In genomic region chr2:168816369-168816768, GRCh38 we compare ENCODE assay signal across 13 cellular contexts. TPM values are rescaled to one million over a fixed set of nuclear protein-coding genes. Genes with fewer than 3 reads are reported as not detected.
A peak's percentile ranks its signal among the peaks of the same experiment; 100 is the strongest.
DNase-seq lines count a peak whose midpoint lies in the region; ATAC-seq and TF ChIP-seq lines count a peak whose summit lies in the region.
"Had no signal": no experiment of that assay in that cellular context is flagged by ENCODE, and none has a peak within 500 bp of the region (broad histone marks: within the 10 kb centered on the region; RNA-seq: fewer than 3 reads in every experiment).

No MANE protein-coding gene starts in this region.

- H3K36me3 ChIP-seq in SK-N-SH (replicated peaks in 1 of 2; ENCODE audit: control insufficient read depth in 1 of 2, insufficient read depth in 2 of 2, low read length in 1 of 2) = no peaks in the 10 kb centered on the region
- no peaks in the 10 kb centered on the region for H3K36me3 ChIP-seq in CD4-positive, alpha-beta memory T cell (ENCODE audit: insufficient read depth, low read length)

- 58% methylated on average over 3 of the region's 3 CpGs for WGBS in SK-N-SH (ENCODE audit: low lambda C conversion rate)

- no peak for TF ChIP-seq RAD21 in SK-N-SH (IDR thresholded peaks at IDR 0.05; ENCODE audit: low read length)

- H3K4me2 ChIP-seq in SK-N-SH = no peak overlapping the region

- no peak for TF ChIP-seq EP300 in SK-N-SH (IDR thresholded peaks at IDR 0.05; ENCODE audit: borderline replicate concordance in 1 of 2, low read depth in 1 of 2, low read length in 1 of 2)

- H2AFZ ChIP-seq in SK-N-SH (ENCODE audit: low read depth) = 0 out of 2 replicates have a peak overlapping the region, but pooled peaks have one; percentile 35

- H3K9me3 ChIP-seq in SK-N-SH = no peaks in the 10 kb centered on the region
- H3K9me3 ChIP-seq in CD4-positive, alpha-beta memory T cell (ENCODE audit: control insufficient read depth in 1 of 2, low read length in 2 of 2) = no peaks in the 10 kb centered on the region

- intact Hi-C loops in CD4-positive, alpha-beta memory T cell (cut with micrococcal nuclease) = no loop called here

- no peaks in the 10 kb centered on the region for H3K4me1 Mint-ChIP-seq in CD4-positive, alpha-beta memory T cell
- H3K4me1 Mint-ChIP-seq: activated CD4-positive, alpha-beta T cell treated with anti-CD3 and anti-CD28 coated beads, Interleukin-2, amount 10 ng/mL, durations not matched to agents 24 days and 14 days; activated naive CD4-positive, alpha-beta T cell treated with anti-CD3 and anti-CD28 coated beads, Interleukin-2, amount 10 ng/mL, durations not matched to agents 7 days and 5 days had no signal

- CTCF ChIA-PET in SK-N-SH (lab: Yijun Ruan, JAX) = no interaction called here
- CTCF ChIA-PET in CD4-positive, alpha-beta memory T cell (lab: Charles Lee; ENCODE audit: partially characterized antibody) = no interaction called here

- no peak overlapping the region for H3K27ac Mint-ChIP-seq in CD4-positive, alpha-beta memory T cell
- H3K27ac Mint-ChIP-seq: activated CD4-positive, alpha-beta T cell treated with anti-CD3 and anti-CD28 coated beads, Interleukin-2, amount 10 ng/mL, durations not matched to agents 24 days and 14 days; activated naive CD4-positive, alpha-beta T cell treated with anti-CD3 and anti-CD28 coated beads, Interleukin-2, amount 10 ng/mL, durations not matched to agents 7 days and 5 days had no signal

- peaks cover 0 to 1% of the 10 kb centered on the region in 2 donors for H3K27me3 Mint-ChIP-seq in CD4-positive, alpha-beta memory T cell

- POLR2A ChIA-PET in SK-N-SH (lab: Yijun Ruan, JAX) = no interaction called here
- POLR2A ChIA-PET in CD4-positive, alpha-beta memory T cell (lab: Charles Lee; ENCODE audit: partially characterized antibody) = no interaction called here

- H3K9ac ChIP-seq in SK-N-SH = no peak overlapping the region

- no peak overlapping the region for H3K4me3 Mint-ChIP-seq in CD4-positive, alpha-beta memory T cell
- H3K4me3 Mint-ChIP-seq: activated CD4-positive, alpha-beta T cell treated with anti-CD3 and anti-CD28 coated beads, Interleukin-2, amount 10 ng/mL, durations not matched to agents 24 days and 14 days; activated naive CD4-positive, alpha-beta T cell treated with anti-CD3 and anti-CD28 coated beads, Interleukin-2, amount 10 ng/mL, durations not matched to agents 7 days and 5 days had no signal

- H3F3A ChIP-seq in SK-N-SH (replicated peaks; ENCODE audit: insufficient read depth) = no peaks in the 10 kb centered on the region

- no peaks in the 10 kb centered on the region for H3K36me3 Mint-ChIP-seq in CD4-positive, alpha-beta memory T cell
- H3K36me3 Mint-ChIP-seq: activated naive CD4-positive, alpha-beta T cell treated with anti-CD3 and anti-CD28 coated beads, Interleukin-2, amount 10 ng/mL, durations not matched to agents 7 days and 5 days had no signal

- no peaks in the 10 kb centered on the region for H3K9me3 Mint-ChIP-seq in CD4-positive, alpha-beta memory T cell
- H3K9me3 Mint-ChIP-seq: activated CD4-positive, alpha-beta T cell treated with anti-CD3 and anti-CD28 coated beads, Interleukin-2, amount 10 ng/mL, durations not matched to agents 24 days and 14 days; activated naive CD4-positive, alpha-beta T cell treated with anti-CD3 and anti-CD28 coated beads, Interleukin-2, amount 10 ng/mL, durations not matched to agents 7 days and 5 days had no signal

- H3K9me2 ChIP-seq in SK-N-SH = no peaks in the 10 kb centered on the region

- H3K79me2 ChIP-seq in SK-N-SH (ENCODE audit: insufficient read depth) = no peaks in the 10 kb centered on the region

- DNase-seq in ELR (ENCODE audit: low read depth) = peak; percentile 87
- DNase-seq in SK-N-SH = no peak
- DNase-seq in fibroblast of mammary gland (ENCODE audit: low read depth) = peak; percentile 77
- DNase-seq in renal cortical epithelial cell (ENCODE audit: low read depth) = peak; percentile 95
- no peak for DNase-seq in CD4-positive, alpha-beta memory T cell
- DNase-seq in NCI-H524 treated with DMSO at 0.1 percent for 48 hours (lab: John Stamatoyannopoulos, UW) = no peak
- DNase-seq: activated CD4-positive, alpha-beta T cell treated with anti-CD3 and anti-CD28 coated beads, Interleukin-2, amount 10 ng/mL, durations not matched to agents 24 days and 14 days; activated naive CD4-positive, alpha-beta T cell treated with anti-CD3 and anti-CD28 coated beads, Interleukin-2, amount 10 ng/mL, durations not matched to agents 7 days and 5 days; effector CD4-positive, alpha-beta T cell; NCI-H1092 had no signal

- H3K4me3 ChIP-seq in SK-N-SH (ENCODE audit: low read depth in 2 of 2, low read length in 1 of 2) (no peak overlapping the region), fibroblast of mammary gland (ENCODE audit: control insufficient read depth, low read depth, low read length) (no peak overlapping the region)
- H3K4me3 ChIP-seq in CD4-positive, alpha-beta memory T cell (ENCODE audit: low read length in 2 of 2) = no peak overlapping the region
- H3K4me3 ChIP-seq: skin epidermis had no signal

- peaks cover 0 to 5% of the 10 kb centered on the region in 2 experiments; a peak in 2 of 4 replicates for H3K4me1 ChIP-seq in SK-N-SH (ENCODE audit: control insufficient read depth in 1 of 2, insufficient read depth in 2 of 2, low read depth in 1 of 2, low read length in 1 of 2)
- no peaks in the 10 kb centered on the region for H3K4me1 ChIP-seq in CD4-positive, alpha-beta memory T cell (ENCODE audit: insufficient read depth, low read length)

- ATAC-seq in HG02678 (IDR thresholded peaks at IDR 0.05; ENCODE audit: unreplicated experiment) (no peak), HG02642 (IDR thresholded peaks at IDR 0.05; ENCODE audit: poor library complexity, unreplicated experiment) (no peak)

- no peaks in the 10 kb centered on the region for H3K27me3 ChIP-seq in SK-N-SH (ENCODE audit: insufficient read depth)
- no peaks in the 10 kb centered on the region for H3K27me3 ChIP-seq in CD4-positive, alpha-beta memory T cell (ENCODE audit: insufficient read depth, low read length)

- no peaks in the 10 kb centered on the region for H4K20me1 ChIP-seq in SK-N-SH (ENCODE audit: insufficient read depth)

- TF ChIP-seq CTCF in SK-N-SH (IDR thresholded peaks at IDR 0.05) (no peak), fibroblast of mammary gland (conservative IDR thresholded peaks at IDR 0.05; ENCODE audit: control insufficient read depth, insufficient read depth, low read depth, low read length) (no peak)

- H3K27ac ChIP-seq in SK-N-SH (ENCODE audit: low read depth in 2 of 2, low read length in 1 of 2) = no peak overlapping the region
- H3K27ac ChIP-seq in CD4-positive, alpha-beta memory T cell (ENCODE audit: low read depth, low read length) = no peak overlapping the region
- H3K27ac ChIP-seq: skin epidermis had no signal

TF ChIP-seq in SK-N-SH, 30 proteins besides CTCF, POLR2A, EP300 and RAD21:
- TF ChIP-seq JUND (IDR thresholded peaks at IDR 0.05) (0 out of 2 replicates have a peak, but pooled peaks have one; percentile 8), GATA2 (CRISPR knock-in tag; IDR thresholded peaks at IDR 0.05) (no peak), FOSL2 (IDR thresholded peaks at IDR 0.05; ENCODE audit: borderline replicate concordance, low read depth) (0 out of 2 replicates have a peak, but pooled peaks have one; percentile 39)

RNA-seq across cellular contexts. Expression of gene NOSTRIN, which starts 13.9 kb away (rescaled TPM):
- not detected in 2 replicates for polyA plus RNA-seq in SK-N-SH (2012; rRNA removed)
- polyA plus RNA-seq in SK-N-SH (2012; cell fraction: cytosol; rRNA removed) = not detected in 2 replicates
- not detected in 2 replicates for polyA plus RNA-seq in SK-N-SH (2012; cell fraction: nucleus; rRNA removed)
- total RNA-seq in renal cortical epithelial cell = 3.1 and 6.6 TPM in 2 replicates
- not detected for total RNA-seq in CD4-positive, alpha-beta memory T cell
- polyA plus RNA-seq in CD4-positive, alpha-beta memory T cell = not detected
- total RNA-seq: activated CD4-positive, alpha-beta T cell treated with anti-CD3 and anti-CD28 coated beads, Interleukin-2, amount 10 ng/mL, durations not matched to agents 24 days and 14 days had no signal

Comparison
In these comparisons a context has a peak if more than half of its experiments do, and no peak if none do; other contexts are left out.
1. DNase-seq: peak in ELR (single experiment), fibroblast of mammary gland (single experiment) and renal cortical epithelial cell (single experiment); none in SK-N-SH (single experiment), CD4-positive, alpha-beta memory T cell (0 of 5) and NCI-H524 treated with DMSO at 0.1 percent for 48 hours (single experiment).